15 cellular contexts compared by ENCODE assay signal in the genomic region with DNA sequence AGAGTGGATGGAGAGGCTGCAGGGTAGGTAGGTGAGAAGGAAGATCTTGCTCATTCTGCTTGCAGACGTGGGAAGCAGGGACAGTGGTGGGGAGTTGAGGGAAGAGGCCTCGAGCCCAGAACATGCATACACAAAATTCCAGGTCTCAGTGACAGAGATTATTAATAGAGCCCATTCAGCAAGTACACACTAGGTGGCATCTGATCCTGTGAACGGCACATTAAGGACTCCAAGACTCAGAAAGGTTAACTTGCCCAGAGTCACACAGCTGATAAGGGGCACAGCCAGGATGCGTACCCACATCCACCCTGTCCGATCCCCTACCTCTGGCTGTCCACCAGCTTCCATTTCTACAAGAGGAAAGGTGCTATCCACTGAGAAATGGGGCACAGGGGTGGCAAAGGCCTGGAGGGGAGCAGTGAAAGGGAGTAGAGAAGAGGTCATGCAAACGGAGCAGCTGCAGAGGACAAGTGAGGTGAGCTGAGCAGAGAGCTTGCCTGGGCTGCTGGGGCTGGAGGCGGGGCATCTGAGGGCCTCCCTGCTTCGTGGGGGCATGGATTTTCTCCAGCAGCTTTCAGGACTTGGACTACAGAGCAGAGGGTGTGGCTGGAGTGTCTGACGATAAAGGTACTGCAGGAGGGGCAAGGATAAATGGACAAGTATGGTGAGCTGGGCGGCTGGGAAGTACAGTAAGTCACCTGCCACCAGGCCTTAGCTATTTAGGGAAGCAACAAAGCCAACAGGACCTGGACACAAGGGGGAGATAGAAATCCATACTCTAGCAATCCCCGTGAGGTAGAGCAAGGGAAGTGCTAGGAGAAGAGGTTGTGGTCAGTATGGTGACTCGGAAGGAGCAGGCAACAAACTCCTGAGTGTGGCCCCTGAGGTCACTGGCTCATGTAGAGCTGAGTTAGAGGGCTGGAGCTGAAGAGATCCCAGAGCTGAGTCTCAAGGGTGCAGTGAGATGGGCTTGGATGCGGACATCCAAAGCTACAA. TPM values are rescaled to one million over a fixed set of nuclear protein-coding genes. Genes with fewer than 3 reads are reported as not detected.
A peak's percentile ranks its signal among the peaks of the same experiment; 100 is the strongest.
DNase-seq lines count a peak whose midpoint lies in the region; ATAC-seq, FAIRE-seq and TF ChIP-seq lines count a peak whose summit lies in the region.
"Had no signal": no experiment of that assay in that cellular context is flagged by ENCODE, and none has a peak within 500 bp of the region (broad histone marks: within the 10 kb centered on the region; RNA-seq: fewer than 3 reads in every experiment).

No MANE protein-coding gene starts in this region.

- H3K27me3 Mint-ChIP-seq in neural progenitor cell (ENCODE audit: insufficient read depth, low read depth) = no peaks in the 10 kb centered on the region

- H3K4me1 ChIP-seq in K562 (replicated peaks in 1 of 2; ENCODE audit: control insufficient read depth in 2 of 2, insufficient read depth in 2 of 2, low read length in 2 of 2) = no peaks in the 10 kb centered on the region; a peak in 2 of 5 replicates
- H3K4me1 ChIP-seq in right lobe of liver = peaks cover 0 to 20% (median 0%) of the 10 kb centered on the region in 4 donors
- no peaks in the 10 kb centered on the region for H3K4me1 ChIP-seq in testis
- H3K4me1 ChIP-seq in neural progenitor cell = no peaks in the 10 kb centered on the region
- H3K4me1 ChIP-seq: BLaER1 had no signal

- peaks cover 11% of the 10 kb centered on the region; the same call in 2 of the 3 replicates for H3K36me3 ChIP-seq in K562 (ENCODE audit: control insufficient read depth, insufficient read depth, low read length)
- peaks cover 0 to 27% (median 0%) of the 10 kb centered on the region in 4 donors for H3K36me3 ChIP-seq in right lobe of liver
- H3K36me3 ChIP-seq in testis (ENCODE audit: low read depth, missing control alignments) = no peaks in the 10 kb centered on the region
- H3K36me3 ChIP-seq in neural progenitor cell = no peaks in the 10 kb centered on the region

- 42% methylated on average over 8 of the region's 13 CpGs for WGBS in K562 (ENCODE audit: insufficient coverage, low coverage, missing lambda C conversion rate)
- WGBS in right lobe of liver (ENCODE audit: insufficient coverage, low coverage, low lambda C conversion rate, missing lambda C conversion rate) = 59% methylated on average over 11 of the region's 13 CpGs
- WGBS in testis, 2 donors = 72 to 78% methylated on average over 8 to 13 of the region's 13 CpGs

- intact Hi-C loops in K562 (cut with micrococcal nuclease) (no loop called here), right lobe of liver (cut with DNase I) (no loop called here), testis (cut with DNase I; ENCODE audit: low total_unique reads) (no loop called here)

- peaks cover 19% of the 10 kb centered on the region for H3K36me3 Mint-ChIP-seq in neural progenitor cell

- ATAC-seq in K562 = peak; percentile 86
- peak in 3 of 4 donors; percentile 8 to 38 (median 17) for ATAC-seq in right lobe of liver
- no peak for ATAC-seq in GM19467 (IDR thresholded peaks at IDR 0.05; ENCODE audit: unreplicated experiment)

- H3K79me2 ChIP-seq in K562 (ENCODE audit: control insufficient read depth, insufficient read depth, low read length) (no peaks in the 10 kb centered on the region), neural progenitor cell (ENCODE audit: low read depth) (no peaks in the 10 kb centered on the region)

- no peaks in the 10 kb centered on the region for H3F3A ChIP-seq in neural progenitor cell (ENCODE audit: low read depth)

- TF ChIP-seq EP300 in K562 (IDR thresholded peaks at IDR 0.05; ENCODE audit: low read length) = no peak

- H3K9me1 ChIP-seq in K562 (ENCODE audit: control insufficient read depth, insufficient read depth, low read length) = no peaks in the 10 kb centered on the region

- CTCF ChIA-PET in K562 (lab: Yijun Ruan, JAX; ENCODE audit: low intra/inter-chr PET ratio) = interaction anchor here (0.6 kb wide), 1 partner anchor 388 kb away, joined by 3 read pairs; no protein-coding TSS in a partner anchor

- H3K4me1 Mint-ChIP-seq in neural progenitor cell = no peaks in the 10 kb centered on the region

- H3K27ac ChIP-seq in K562 (ENCODE audit: extremely low read depth, low read depth, low read length) (no peak overlapping the region), right lobe of liver (no peak overlapping the region), testis (no peak overlapping the region), neural progenitor cell (no peak overlapping the region)
- H3K27ac ChIP-seq: BLaER1 had no signal

- no peak overlapping the region for H3K27ac Mint-ChIP-seq in neural progenitor cell

- H3K4me2 ChIP-seq in K562 (ENCODE audit: insufficient read depth, low read length) = no peak overlapping the region
- H3K4me2 ChIP-seq in neural progenitor cell = no peak overlapping the region
- H3K4me2 ChIP-seq: BLaER1 had no signal

- TF ChIP-seq RAD21 in K562 (CRISPR knock-in tag; conservative IDR thresholded peaks at IDR 0.05 in 1 of 2, IDR thresholded peaks at IDR 0.05 in 1 of 2) = peak in 1 of 2 experiments; percentile 52; a peak in 2 of 4 replicates

- H3K9me3 ChIP-seq in K562 (replicated peaks; ENCODE audit: control insufficient read depth, insufficient read depth, low read depth, low read length) (no peaks in the 10 kb centered on the region), right lobe of liver (no peaks in the 10 kb centered on the region), testis (no peaks in the 10 kb centered on the region), neural progenitor cell (ENCODE audit: low read depth) (no peaks in the 10 kb centered on the region)
- H3K9me3 ChIP-seq: BLaER1 had no signal

- peak; percentile 27 for DNase-seq in ACHN
- peak; percentile 34 for DNase-seq in HK-2 (ENCODE audit: unreplicated experiment)
- DNase-seq in K562 (ENCODE audit: extremely low read depth in 1 of 4, low spot score in 3 of 4) = peak; percentile 11 to 41 (median 27)
- DNase-seq in right lobe of liver = no peak
- DNase-seq in retina = no peak
- DNase-seq in testis = no peak
- no peak for DNase-seq in neural progenitor cell (ENCODE audit: low spot score)
- DNase-seq: effector memory CD4-positive, alpha-beta T cell; hypothalamus; NCI-H1694 treated with DMSO at 0.1 percent for 48 hours had no signal

- H3K27me3 ChIP-seq in K562 (ENCODE audit: control insufficient read depth in 2 of 2, insufficient read depth in 2 of 2, low read length in 2 of 2) (no peaks in the 10 kb centered on the region), right lobe of liver (no peaks in the 10 kb centered on the region), testis (no peaks in the 10 kb centered on the region), neural progenitor cell (no peaks in the 10 kb centered on the region)
- H3K27me3 ChIP-seq: BLaER1 had no signal

- H3K4me3 ChIP-seq in K562 = no peak overlapping the region
- H3K4me3 ChIP-seq in right lobe of liver = no peak overlapping the region
- H3K4me3 ChIP-seq in testis = no peak overlapping the region
- H3K4me3 ChIP-seq in neural progenitor cell = no peak overlapping the region
- H3K4me3 ChIP-seq: BLaER1 had no signal

- peak overlapping the region; percentile 40; the same call in 1 of the 2 replicates for H2AFZ ChIP-seq in K562 (ENCODE audit: low read depth, low read length)
- H2AFZ ChIP-seq in neural progenitor cell (replicated peaks) = no peak overlapping the region

- BruUV-seq in K562 (replicated peaks; lab: Mats Ljungman, UMichigan) = no TSS peak

- TF ChIP-seq CTCF in K562 (IDR thresholded peaks at IDR 0.05 in 2 of 3, conservative IDR thresholded peaks at IDR 0.05 in 1 of 3; ENCODE audit: insufficient read depth in 2 of 3, low read depth in 1 of 3, low read length in 3 of 3) = peak; percentile 31 to 63 (median 61); a peak in 4 of 6 replicates
- TF ChIP-seq CTCF in right lobe of liver (IDR thresholded peaks at IDR 0.05) = peak in 2 of 4 donors; percentile 7 to 13
- TF ChIP-seq CTCF in testis (IDR thresholded peaks at IDR 0.05) = no peak
- no peak for TF ChIP-seq CTCF in neural progenitor cell (IDR thresholded peaks at IDR 0.05)

- POLR2A ChIA-PET in K562 (lab: Yijun Ruan, JAX) = no interaction called here

- no peak overlapping the region for H3K9ac ChIP-seq in K562 (ENCODE audit: insufficient read depth in 1 of 2, low read depth in 2 of 2, low read length in 2 of 2)
- H3K9ac ChIP-seq in neural progenitor cell = no peak overlapping the region
- H3K9ac ChIP-seq: BLaER1 had no signal

- H4K20me1 ChIP-seq in K562 (replicated peaks; ENCODE audit: control insufficient read depth, insufficient read depth, low read length) (no peaks in the 10 kb centered on the region; the same call in 1 of the 2 replicates), neural progenitor cell (ENCODE audit: low read depth) (no peaks in the 10 kb centered on the region)

- H3K4me3 Mint-ChIP-seq in neural progenitor cell = no peak overlapping the region

- no peak for FAIRE-seq in K562 (lab: Jason Lieb, UNC)

- peaks cover 2% of the 10 kb centered on the region for H3K9me3 Mint-ChIP-seq in neural progenitor cell

- in situ Hi-C loops in ACHN (cut with HindIII; ENCODE audit: low pct_ligation_motif_present, low pct_unique_long_range_greater_than_20kb, low sequenced_read_pairs) = no loop called here
- in situ Hi-C loops in K562 (cut with MboI) = no loop called here

- no peak for TF ChIP-seq POLR2A in K562 (conservative IDR thresholded peaks at IDR 0.05)
- TF ChIP-seq POLR2A in right lobe of liver (IDR thresholded peaks at IDR 0.05) = no peak
- no peak for TF ChIP-seq POLR2A in testis (IDR thresholded peaks at IDR 0.05)

RNA-seq across cellular contexts. Expression of a gene that starts 11.2 kb away (rescaled TPM):
- total RNA-seq in K562 (2011; cell fraction: chromatin; rRNA removed; ENCODE audit: low replicate concordance) = 10.7 and 16.7 TPM in 2 replicates
- total RNA-seq in K562 (2011; cell fraction: nucleolus; rRNA removed) = 9.7 and 12.8 TPM in 2 replicates
- 11.2 and 19.3 TPM in 2 replicates for total RNA-seq in K562 (2011; cell fraction: nucleoplasm; rRNA removed)
- total RNA-seq in K562 (2014; rRNA removed) = 11.2 and 13.1 TPM in 2 replicates
- total RNA-seq in K562 (2014; rRNA removed; fragmentation: Illumina TruSeq; extraction: Trizol) = 6.7 and 6.8 TPM in 2 replicates
- 6.7 and 8.2 TPM in 2 replicates for total RNA-seq in K562 (2015; rRNA removed; fragmentation: Illumina TruSeq; extraction: Trizol)
- 11.1 and 12.0 TPM in 2 replicates for total RNA-seq in K562 (2021)
- 18.6 and 21.2 TPM in 2 replicates for polyA plus RNA-seq in K562 (2011; rRNA removed)
- 17.5 and 23.3 TPM in 2 replicates for polyA plus RNA-seq in K562 (2011; cell fraction: cytosol; rRNA removed)
- polyA plus RNA-seq in K562 (2011; cell fraction: nucleus; rRNA removed) = 16.3 and 21.7 TPM in 2 replicates
- 15.3 and 27.2 TPM in 2 replicates for polyA plus RNA-seq in K562 (2012)
- 11.6 and 15.4 TPM in 2 replicates for polyA plus RNA-seq in K562 (2014; fragmentation: Illumina TruSeq; extraction: Trizol)
- 1 to 10 TPM; 2.0 to 2.2 TPM for polyA plus RNA-seq in K562 (2014; fragmentation: Nextera tagmentation; extraction: Ambion mirVana)
- polyA plus RNA-seq in K562 (2014; rRNA removed) = 8.6 and 10.4 TPM in 2 replicates
- 13.9 and 16.8 TPM in 2 replicates for polyA minus RNA-seq in K562 (2011; rRNA and poly(A)+ RNA removed)
- 9.7 and 15.1 TPM in 2 replicates for polyA minus RNA-seq in K562 (2011; cell fraction: cytosol; rRNA and poly(A)+ RNA removed)
- polyA minus RNA-seq in K562 (2011; cell fraction: nucleus; rRNA and poly(A)+ RNA removed) = 6.3 and 8.4 TPM in 2 replicates
- total RNA-seq in right lobe of liver = 10 to 100 TPM; 12.7 to 27.3 (median 20.0) TPM
- 10 to 100 TPM; 30.2 to 38.4 TPM for total RNA-seq in testis
- 25.3 TPM for polyA plus RNA-seq in testis (ENCODE audit: insufficient read depth, low read depth, low replicate concordance)
- total RNA-seq in neural progenitor cell (ENCODE audit: low replicate concordance) = 14.5 and 22.2 TPM in 2 replicates

RNA-seq across cellular contexts. Expression of a gene that starts 46.9 kb away (rescaled TPM):
- total RNA-seq in K562 (2011; cell fraction: chromatin; rRNA removed; ENCODE audit: low replicate concordance) = 15.2 and 24.3 TPM in 2 replicates
- 14.3 and 19.2 TPM in 2 replicates for total RNA-seq in K562 (2011; cell fraction: nucleolus; rRNA removed)
- total RNA-seq in K562 (2011; cell fraction: nucleoplasm; rRNA removed) = 14.2 and 19.9 TPM in 2 replicates
- total RNA-seq in K562 (2014; rRNA removed) (14.4 and 16.7 TPM in 2 replicates), K562 (2014; rRNA removed; fragmentation: Illumina TruSeq; extraction: Trizol) (18.0 and 18.1 TPM in 2 replicates), K562 (2015; rRNA removed; fragmentation: Illumina TruSeq; extraction: Trizol) (20.8 and 21.6 TPM in 2 replicates), K562 (2021) (20.9 and 23.0 TPM in 2 replicates), right lobe of liver (10 to 100 TPM in 4 of 6 experiments, 1 to 10 TPM in 2; 5.2 to 13.3 (median 11.7) TPM), testis (10 to 100 TPM; 10.6 to 12.0 TPM), neural progenitor cell (ENCODE audit: low replicate concordance) (3.5 and 7.5 TPM in 2 replicates)
- polyA plus RNA-seq in K562 (2011; rRNA removed) (25.6 and 32.9 TPM in 2 replicates), K562 (2014; fragmentation: Illumina TruSeq; extraction: Trizol) (19.5 and 20.7 TPM in 2 replicates), K562 (2014; fragmentation: Nextera tagmentation; extraction: Ambion mirVana) (10 to 100 TPM in 1 of 2 experiments, 1 to 10 TPM in 1; 6.3 to 12.2 TPM), K562 (2014; rRNA removed) (17.5 and 18.2 TPM in 2 replicates), testis (ENCODE audit: insufficient read depth, low read depth, low replicate concordance) (13.4 TPM)
- polyA plus RNA-seq in K562 (2011; cell fraction: cytosol; rRNA removed) = 15.7 and 19.0 TPM in 2 replicates
- 21.4 and 23.6 TPM in 2 replicates for polyA plus RNA-seq in K562 (2011; cell fraction: nucleus; rRNA removed)
- 22.8 and 26.0 TPM in 2 replicates for polyA plus RNA-seq in K562 (2012)
- polyA minus RNA-seq in K562 (2011; rRNA and poly(A)+ RNA removed) = 11.3 and 12.2 TPM in 2 replicates
- polyA minus RNA-seq in K562 (2011; cell fraction: cytosol; rRNA and poly(A)+ RNA removed) = 8.0 and 8.7 TPM in 2 replicates
- polyA minus RNA-seq in K562 (2011; cell fraction: nucleus; rRNA and poly(A)+ RNA removed) = 16.7 and 24.5 TPM in 2 replicates

RNA-seq across cellular contexts. Expression of a gene that starts 55.9 kb away (rescaled TPM):
- not detected in 2 replicates for total RNA-seq in K562 (2011; cell fraction: chromatin; rRNA removed; ENCODE audit: low replicate concordance)
- total RNA-seq in K562 (2011; cell fraction: nucleolus; rRNA removed) = not detected in 2 replicates
- not detected in 2 replicates for total RNA-seq in K562 (2011; cell fraction: nucleoplasm; rRNA removed)
- total RNA-seq in K562 (2014; rRNA removed) = not detected in 2 replicates
- total RNA-seq in K562 (2014; rRNA removed; fragmentation: Illumina TruSeq; extraction: Trizol) = not detected in 2 replicates
- total RNA-seq in K562 (2015; rRNA removed; fragmentation: Illumina TruSeq; extraction: Trizol) = not detected in 2 replicates
- total RNA-seq in K562 (2021) = not detected in 2 replicates
- 0.10 TPM in 1 of 2 replicates, not detected in the other for polyA plus RNA-seq in K562 (2011; rRNA removed)
- not detected in 2 replicates for polyA plus RNA-seq in K562 (2011; cell fraction: cytosol; rRNA removed)
- 0.10 TPM in 1 of 2 replicates, not detected in the other for polyA plus RNA-seq in K562 (2011; cell fraction: nucleus; rRNA removed)
- polyA plus RNA-seq in K562 (2012) = 0.07 and 0.15 TPM in 2 replicates
- not detected in 2 replicates for polyA plus RNA-seq in K562 (2014; fragmentation: Illumina TruSeq; extraction: Trizol)
- polyA plus RNA-seq in K562 (2014; fragmentation: Nextera tagmentation; extraction: Ambion mirVana) = under 1 TPM in 1 of 2 experiments, not detected in 1; 0.08 TPM
- not detected in 2 replicates for polyA plus RNA-seq in K562 (2014; rRNA removed)
- not detected in 2 replicates for polyA minus RNA-seq in K562 (2011; rRNA and poly(A)+ RNA removed)
- polyA minus RNA-seq in K562 (2011; cell fraction: cytosol; rRNA and poly(A)+ RNA removed) = not detected in 2 replicates
- polyA minus RNA-seq in K562 (2011; cell fraction: nucleus; rRNA and poly(A)+ RNA removed) = not detected in 2 replicates
- total RNA-seq in right lobe of liver = not detected
- 1 to 10 TPM; 5.6 to 8.7 TPM for total RNA-seq in testis
- 16.6 TPM for polyA plus RNA-seq in testis (ENCODE audit: insufficient read depth, low read depth, low replicate concordance)
- not detected in 2 replicates for total RNA-seq in neural progenitor cell (ENCODE audit: low replicate concordance)
- total RNA-seq: mononuclear cell; T-helper 2 cell treated with Interferon-gamma antibody and Interleukin-4, amounts not matched to agents 100 ng/mL and 5 ng/mL, for 36 hours; ureter had no signal

Comparison
In these comparisons a context has a peak if more than half of its experiments do, and no peak if none do; other contexts are left out.
1. DNase-seq: peak in ACHN (single experiment), HK-2 (single experiment) and K562 (4 of 4); none in right lobe of liver (0 of 3), retina (single experiment), testis (single experiment) and neural progenitor cell (single experiment).
2. CTCF ChIP-seq: peak in K562 (3 of 3); none in testis (0 of 3) and neural progenitor cell (single experiment).